Comparison of ENCODE assay signal across 23 cellular contexts in genomic region chr5:168978500-168978899, GRCh38.
"Had no signal": no experiment of that assay in that cellular context is flagged by ENCODE, and none has a peak within 500 bp of the region (broad histone marks: within the 10 kb centered on the region; RNA-seq: fewer than 3 reads in every experiment).

No MANE protein-coding gene starts in this region.

- H3K9me3 Mint-ChIP-seq: activated naive CD8-positive, alpha-beta T cell treated with anti-CD3 and anti-CD28 coated beads, Interleukin-2, amount 50 U/mL, for 24 hours; mesothelial cell of epicardium; naive thymus-derived CD8-positive, alpha-beta T cell had no signal

- H3K9me3 ChIP-seq: left lung, spleen, thoracic aorta, upper lobe of right lung had no signal

- H3K36me3 Mint-ChIP-seq: mesothelial cell of epicardium; naive thymus-derived CD8-positive, alpha-beta T cell had no signal

- H3K27me3 ChIP-seq: brain microvascular endothelial cell, left lung, upper lobe of right lung had no signal

- H3K4me1 ChIP-seq: left lung, spleen had no signal

- H3K4me3 ChIP-seq: left lung, lung, spleen, thoracic aorta, upper lobe of right lung had no signal

- H3K4me3 Mint-ChIP-seq: activated naive CD8-positive, alpha-beta T cell treated with anti-CD3 and anti-CD28 coated beads, Interleukin-2, amount 50 U/mL, for 24 hours; mesothelial cell of epicardium; naive thymus-derived CD8-positive, alpha-beta T cell had no signal

- H3K36me3 ChIP-seq: brain microvascular endothelial cell, left lung, spleen, thoracic aorta, upper lobe of right lung had no signal

- H3K27ac ChIP-seq: brain microvascular endothelial cell, left lung, spleen, thoracic aorta had no signal

- DNase-seq: activated CD4-positive, alpha-beta T cell treated with anti-CD3 and anti-CD28 coated beads for 4 hours; activated CD4-positive, alpha-beta T cell treated with anti-CD3 and anti-CD28 coated beads, Interleukin-2, amount 50 U/mL, for 48 hours; activated CD4-positive, CD25-positive, alpha-beta regulatory T cell; activated effector memory CD4-positive, alpha-beta T cell treated with anti-CD3 and anti-CD28 coated beads, Interleukin-2, amount 50 U/mL, for 16 hours; activated naive CD4-positive, alpha-beta T cell treated with anti-CD3 and anti-CD28 coated beads, Interleukin-2, amount 50 U/mL, for 16 hours; activated naive CD8-positive, alpha-beta T cell treated with anti-CD3 and anti-CD28 coated beads, Interleukin-2, amount 50 U/mL, for 24 hours; aorta; brain microvascular endothelial cell; central memory CD4-positive, alpha-beta T cell; dermis blood vessel endothelial cell; effector memory CD4-positive, alpha-beta T cell; left lung; naive thymus-derived CD8-positive, alpha-beta T cell; retina; spleen; stimulated activated CD4-positive, alpha-beta T cell treated with anti-CD3 and anti-CD28 coated beads, Interleukin-4, amount 100 ng/mL, for 1 hour; stimulated activated naive CD4-positive, alpha-beta T cell; T-helper 2 cell; upper lobe of right lung had no signal

- H3K4me1 Mint-ChIP-seq: activated naive CD8-positive, alpha-beta T cell treated with anti-CD3 and anti-CD28 coated beads, Interleukin-2, amount 50 U/mL, for 24 hours; naive thymus-derived CD8-positive, alpha-beta T cell had no signal

- ATAC-seq: activated naive CD8-positive, alpha-beta T cell treated with anti-CD3 and anti-CD28 coated beads, Interleukin-2, amount 50 U/mL, for 24 hours; naive thymus-derived CD8-positive, alpha-beta T cell; upper lobe of right lung had no signal

- H3K27ac Mint-ChIP-seq: activated naive CD8-positive, alpha-beta T cell treated with anti-CD3 and anti-CD28 coated beads, Interleukin-2, amount 50 U/mL, for 24 hours; mesothelial cell of epicardium; naive thymus-derived CD8-positive, alpha-beta T cell; progenitor cell of endocrine pancreas had no signal
